Comparison of ENCODE assay signal across 18 cellular contexts in the genomic region with DNA sequence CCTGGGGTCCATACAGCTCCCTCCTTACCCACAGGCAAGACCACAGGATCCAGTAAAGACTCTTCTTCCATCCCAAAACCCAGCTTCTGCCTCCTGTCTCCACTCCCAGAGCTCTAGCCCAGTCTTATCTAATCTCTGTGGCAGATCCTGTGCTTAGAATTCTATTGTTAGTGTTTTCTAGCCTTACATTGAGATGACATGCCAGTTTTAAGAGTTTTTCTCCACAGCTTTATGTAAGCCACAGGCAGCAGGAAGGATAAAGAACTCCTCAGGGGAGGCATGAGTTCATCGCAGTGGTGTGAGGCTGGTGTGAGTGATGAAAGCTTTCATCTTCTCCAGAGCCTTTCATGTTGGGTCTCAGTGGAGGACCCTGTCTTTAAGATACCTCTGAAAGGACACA.
DNase-seq lines count a peak whose midpoint lies in the region; TF ChIP-seq lines count a peak whose summit lies in the region.
"Had no signal": no experiment of that assay in that cellular context is flagged by ENCODE, and none has a peak within 500 bp of the region (broad histone marks: within the 10 kb centered on the region; RNA-seq: fewer than 3 reads in every experiment).

No MANE protein-coding gene starts in this region.

- H3K4me3 Mint-ChIP-seq in nephron progenitor cell (no peak overlapping the region), neural progenitor cell (no peak overlapping the region)
- H3K4me3 Mint-ChIP-seq: CD8-positive, alpha-beta T cell had no signal

- H3K27ac Mint-ChIP-seq in nephron progenitor cell, result peak overlapping the region; percentile 38
- no peak overlapping the region for H3K27ac Mint-ChIP-seq in neural progenitor cell
- H3K27ac Mint-ChIP-seq: CD8-positive, alpha-beta T cell had no signal

- H3K27me3 ChIP-seq in BLaER1 (no peaks in the 10 kb centered on the region), SJCRH30 (no peaks in the 10 kb centered on the region), neural progenitor cell (no peaks in the 10 kb centered on the region)

- H4K20me1 ChIP-seq in BLaER1 (no peaks in the 10 kb centered on the region), neural progenitor cell (ENCODE audit: low read depth) (no peaks in the 10 kb centered on the region)

- H3F3A ChIP-seq in neural progenitor cell (ENCODE audit: low read depth), result no peaks in the 10 kb centered on the region

- H3K4me2 ChIP-seq in BLaER1 (peak overlapping the region; percentile 39), neural progenitor cell (no peak overlapping the region)
- H3K4me2 ChIP-seq: A549 had no signal

- peaks cover 14% of the 10 kb centered on the region for H3K9me3 ChIP-seq in BLaER1
- H3K9me3 ChIP-seq in SJCRH30 (replicated peaks), result peaks cover 5% of the 10 kb centered on the region
- no peaks in the 10 kb centered on the region for H3K9me3 ChIP-seq in neural progenitor cell (ENCODE audit: low read depth)
- H3K9me3 ChIP-seq: A549, HAP-1 had no signal

- H3K9ac ChIP-seq in BLaER1 (no peak overlapping the region), neural progenitor cell (no peak overlapping the region)
- H3K9ac ChIP-seq: GM23248 had no signal

- H3K79me2 ChIP-seq in neural progenitor cell (ENCODE audit: low read depth), result no peaks in the 10 kb centered on the region

- no peak overlapping the region for H2AFZ ChIP-seq in neural progenitor cell (replicated peaks)
- H2AFZ ChIP-seq: GM23248 had no signal

- H3K36me3 Mint-ChIP-seq in nephron progenitor cell (ENCODE audit: low read depth), result no peaks in the 10 kb centered on the region
- H3K36me3 Mint-ChIP-seq in neural progenitor cell, result peaks cover 3% of the 10 kb centered on the region
- H3K36me3 Mint-ChIP-seq: CD8-positive, alpha-beta T cell had no signal

- H3K9me3 Mint-ChIP-seq in nephron progenitor cell, result peaks cover 30% of the 10 kb centered on the region
- peaks cover 16% of the 10 kb centered on the region for H3K9me3 Mint-ChIP-seq in neural progenitor cell

- H3K27me3 Mint-ChIP-seq in nephron progenitor cell (ENCODE audit: low read depth, poor library complexity), result no peaks in the 10 kb centered on the region
- peaks cover 3% of the 10 kb centered on the region for H3K27me3 Mint-ChIP-seq in neural progenitor cell (ENCODE audit: insufficient read depth, low read depth)

- H3K4me1 Mint-ChIP-seq in nephron progenitor cell, result no peaks in the 10 kb centered on the region
- peaks cover 4% of the 10 kb centered on the region for H3K4me1 Mint-ChIP-seq in neural progenitor cell

- no peak overlapping the region for H3K27ac ChIP-seq in BLaER1
- peak overlapping the region; percentile 2; the same call in 1 of the 2 replicates for H3K27ac ChIP-seq in SJCRH30
- H3K27ac ChIP-seq in neural progenitor cell, result no peak overlapping the region
- H3K27ac ChIP-seq: 22Rv1, A549, GM23248 had no signal

- TF ChIP-seq CTCF in fibroblast of villous mesenchyme (IDR thresholded peaks at IDR 0.05; ENCODE audit: insufficient read depth, low read depth, low read length) (no peak), nephron progenitor cell (IDR thresholded peaks at IDR 0.05) (no peak), neural progenitor cell (IDR thresholded peaks at IDR 0.05) (no peak)

- DNase-seq in SJCRH30, result peak in 1 of 2 experiments; percentile 36
- DNase-seq in fibroblast of villous mesenchyme (ENCODE audit: low read depth), result peak; percentile 3
- no peak for DNase-seq in nephron progenitor cell
- no peak for DNase-seq in NCI-H226
- no peak for DNase-seq in neural progenitor cell (ENCODE audit: low spot score)
- DNase-seq in SK-N-DZ (ENCODE audit: low spot score), result no peak
- no peak for DNase-seq in iPS-NIHi7 (ENCODE audit: extremely low spot score)
- DNase-seq: AML-193; Calu3; CD8-positive, alpha-beta T cell; DND-41; EL; GM23248 had no signal

- H3K4me1 ChIP-seq in BLaER1, result peaks cover 16% of the 10 kb centered on the region
- H3K4me1 ChIP-seq in SJCRH30, result peaks cover 6% of the 10 kb centered on the region; the same call in 1 of the 2 replicates
- H3K4me1 ChIP-seq in neural progenitor cell, result no peaks in the 10 kb centered on the region
- H3K4me1 ChIP-seq: A549, HAP-1 had no signal

- H3K4me3 ChIP-seq in BLaER1 (no peak overlapping the region), SJCRH30 (no peak overlapping the region), fibroblast of villous mesenchyme (ENCODE audit: low read depth, low read length) (no peak overlapping the region), neural progenitor cell (no peak overlapping the region)
- H3K4me3 ChIP-seq: A549, GM12878, GM23248, HAP-1 had no signal

- H3K36me3 ChIP-seq in BLaER1 (no peaks in the 10 kb centered on the region), SJCRH30 (no peaks in the 10 kb centered on the region), neural progenitor cell (no peaks in the 10 kb centered on the region)
- H3K36me3 ChIP-seq: HAP-1 had no signal
